22 cellular contexts compared by ENCODE assay signal in the genomic region with DNA sequence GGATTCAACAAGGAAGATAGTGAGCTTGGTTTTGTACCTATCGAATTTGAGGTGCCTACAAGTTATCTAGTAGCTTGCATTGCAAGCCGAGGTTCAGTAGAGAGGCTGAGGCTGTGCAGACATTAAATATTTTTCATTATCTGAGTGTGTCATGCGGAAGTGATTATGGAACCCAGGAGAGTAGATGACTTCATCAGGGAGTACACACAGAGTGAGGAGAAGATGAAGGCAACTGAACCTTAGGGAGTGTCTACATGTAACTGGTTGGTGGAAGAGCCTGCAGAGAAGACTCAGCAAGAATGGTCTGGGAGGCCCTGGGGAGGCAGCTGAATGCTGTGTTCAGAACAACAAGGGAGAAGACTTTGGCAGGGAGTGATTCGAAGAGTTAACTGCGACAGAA.
"Had no signal": no experiment of that assay in that cellular context is flagged by ENCODE, and none has a peak within 500 bp of the region (broad histone marks: within the 10 kb centered on the region; RNA-seq: fewer than 3 reads in every experiment).

No MANE protein-coding gene starts in this region.

- DNase-seq: activated CD4-positive, alpha-beta T cell treated with anti-CD3 and anti-CD28 coated beads, Interleukin-2, amount 50 U/mL, for 1 hour; activated CD4-positive, CD25-positive, alpha-beta regulatory T cell treated with anti-CD3 and anti-CD28 coated beads, Interleukin-2, amount 50 U/mL, for 72 hours; activated CD8-positive, alpha-beta T cell treated with anti-CD3 and anti-CD28 coated beads, Interleukin-2, amount 10 ng/mL, durations not matched to agents 7 days and 5 days; activated gamma-delta T cell treated with Interleukin-2 at 50 U/mL for 16 hours; aorta; caudate nucleus; effector CD8-positive, alpha-beta T cell; foreskin melanocyte; glutamatergic neuron; left colon; naive thymus-derived CD4-positive, alpha-beta T cell; spleen; stimulated activated CD4-positive, alpha-beta T cell treated with anti-CD3 and anti-CD28 coated beads, Interleukin-4, amount 100 ng/mL, for 1 hour; stimulated activated naive CD4-positive, alpha-beta T cell; T-cell; T-helper 9 cell; testis; trophoblast cell; WERI-Rb-1 had no signal

- H3K4me1 ChIP-seq: neural progenitor cell, spleen, testis had no signal

- H3K9me3 ChIP-seq: spleen, testis had no signal

- ATAC-seq: activated CD8-positive, alpha-beta T cell treated with anti-CD3 and anti-CD28 coated beads, Interleukin-2, amount 10 ng/mL, durations not matched to agents 7 days and 5 days; left colon; naive thymus-derived CD4-positive, alpha-beta T cell; SK-N-SH treated with all-trans-retinoic acid at 6 μM for 48 hours; T-cell had no signal

- H3K4me3 ChIP-seq: lung, neural progenitor cell, spleen, testis had no signal

- H3K36me3 ChIP-seq: neural progenitor cell, spleen, WERI-Rb-1 had no signal

- H3K27ac ChIP-seq: neural progenitor cell, spleen, testis, WERI-Rb-1 had no signal

- H3K27me3 ChIP-seq: neural progenitor cell, testis had no signal
